Comparison of ENCODE assay signal across 1 cellular context in the genomic region with DNA sequence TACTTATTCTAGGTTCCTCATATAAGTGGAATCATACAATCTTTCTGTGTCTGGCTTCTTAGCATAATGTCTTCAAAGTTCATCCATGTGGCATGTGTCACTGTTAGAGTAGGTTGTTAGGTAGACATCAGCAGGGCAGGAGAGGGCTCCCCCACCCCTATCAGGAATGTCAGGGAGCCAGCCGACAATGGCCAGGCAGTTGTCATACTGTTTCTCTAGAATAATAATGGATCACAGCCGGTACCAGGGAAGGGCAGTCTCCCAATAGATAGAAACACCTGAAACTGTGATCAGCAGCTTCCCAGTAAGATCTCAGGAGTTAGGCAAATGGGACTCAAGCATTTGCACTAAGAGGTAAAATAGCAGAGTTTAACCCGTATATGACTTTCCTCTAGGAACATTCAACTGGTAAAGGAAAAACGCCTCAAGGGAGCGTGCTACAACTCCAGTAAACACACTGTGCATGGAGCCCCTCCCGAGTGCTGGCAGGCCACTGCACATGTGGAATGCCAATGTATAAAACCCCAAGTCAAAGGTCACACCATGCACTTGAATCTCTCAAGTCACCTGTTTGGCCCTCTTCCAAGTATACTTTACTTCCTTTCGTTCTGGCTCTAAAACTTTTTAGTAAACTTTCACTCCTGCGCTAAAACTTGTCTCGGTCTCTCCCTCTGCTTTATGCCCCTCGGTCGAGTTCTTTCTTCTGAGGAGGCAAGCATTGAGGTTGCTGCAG.
TF ChIP-seq lines count a peak whose summit lies in the region.

No MANE protein-coding gene starts in this region.

TF ChIP-seq in H1, 55 proteins besides CTCF, POLR2A, EP300 and RAD21 (continued from another document):
- no peak for TF ChIP-seq TCF12 (IDR thresholded peaks at IDR 0.05; ENCODE audit: low read depth, low read length)
- no peak for TF ChIP-seq CHD1 (IDR thresholded peaks at IDR 0.05; ENCODE audit: low read depth, low read length)
- peak in 1 of 2 experiments; percentile 62; a peak in 1 of 4 replicates for TF ChIP-seq SIN3A (conservative IDR thresholded peaks at IDR 0.05 in 1 of 2, IDR thresholded peaks at IDR 0.05 in 1 of 2; ENCODE audit: low read depth in 1 of 2, low read length in 2 of 2)
- 0 out of 2 replicates have a peak, but pooled peaks have one; percentile 46 for TF ChIP-seq POU5F1 (IDR thresholded peaks at IDR 0.05; ENCODE audit: low read depth, low read length)
- no peak for TF ChIP-seq KDM5A (IDR thresholded peaks at IDR 0.05; ENCODE audit: low read length)
- TF ChIP-seq BCL11A (IDR thresholded peaks at IDR 0.05; ENCODE audit: low read depth in 2 of 2, low read length in 2 of 2): no peak
- TF ChIP-seq CHD2 (IDR thresholded peaks at IDR 0.05; ENCODE audit: low read length): no peak
- TF ChIP-seq, protein P1, sequence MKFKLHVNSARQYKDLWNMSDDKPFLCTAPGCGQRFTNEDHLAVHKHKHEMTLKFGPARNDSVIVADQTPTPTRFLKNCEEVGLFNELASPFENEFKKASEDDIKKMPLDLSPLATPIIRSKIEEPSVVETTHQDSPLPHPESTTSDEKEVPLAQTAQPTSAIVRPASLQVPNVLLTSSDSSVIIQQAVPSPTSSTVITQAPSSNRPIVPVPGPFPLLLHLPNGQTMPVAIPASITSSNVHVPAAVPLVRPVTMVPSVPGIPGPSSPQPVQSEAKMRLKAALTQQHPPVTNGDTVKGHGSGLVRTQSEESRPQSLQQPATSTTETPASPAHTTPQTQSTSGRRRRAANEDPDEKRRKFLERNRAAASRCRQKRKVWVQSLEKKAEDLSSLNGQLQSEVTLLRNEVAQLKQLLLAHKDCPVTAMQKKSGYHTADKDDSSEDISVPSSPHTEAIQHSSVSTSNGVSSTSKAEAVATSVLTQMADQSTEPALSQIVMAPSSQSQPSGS (IDR thresholded peaks at IDR 0.05; ENCODE audit: low read length): no peak
- no peak for TF ChIP-seq CEBPB (IDR thresholded peaks at IDR 0.05; ENCODE audit: low read depth, low read length)
- no peak for TF ChIP-seq POLR2AphosphoS5 (IDR thresholded peaks at IDR 0.05; ENCODE audit: low read depth, low read length)
- TF ChIP-seq YY1 (IDR thresholded peaks at IDR 0.05; ENCODE audit: low read depth, low read length): 0 out of 2 replicates have a peak, but pooled peaks have one; percentile 48
- TF ChIP-seq RNF2 (IDR thresholded peaks at IDR 0.05; ENCODE audit: borderline replicate concordance, low read depth, low read length, missing control alignments, poor library complexity, severe bottlenecking): no peak
- peak; percentile 80 for TF ChIP-seq TEAD4 (IDR thresholded peaks at IDR 0.05; ENCODE audit: low read depth, low read length)
- TF ChIP-seq, protein P2, sequence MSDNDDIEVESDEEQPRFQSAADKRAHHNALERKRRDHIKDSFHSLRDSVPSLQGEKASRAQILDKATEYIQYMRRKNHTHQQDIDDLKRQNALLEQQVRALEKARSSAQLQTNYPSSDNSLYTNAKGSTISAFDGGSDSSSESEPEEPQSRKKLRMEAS (IDR thresholded peaks at IDR 0.05): peak; percentile 42; the same call in 1 of the 2 replicates
- TF ChIP-seq JUND (IDR thresholded peaks at IDR 0.05; ENCODE audit: low read length): no peak
- TF ChIP-seq HDAC6 (IDR thresholded peaks at IDR 0.05; ENCODE audit: low read depth, low read length): no peak
- TF ChIP-seq, protein P3, sequence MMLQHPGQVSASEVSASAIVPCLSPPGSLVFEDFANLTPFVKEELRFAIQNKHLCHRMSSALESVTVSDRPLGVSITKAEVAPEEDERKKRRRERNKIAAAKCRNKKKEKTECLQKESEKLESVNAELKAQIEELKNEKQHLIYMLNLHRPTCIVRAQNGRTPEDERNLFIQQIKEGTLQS (IDR thresholded peaks at IDR 0.05; ENCODE audit: insufficient read depth, low read depth, low read length): no peak
- TF ChIP-seq, protein P4, sequence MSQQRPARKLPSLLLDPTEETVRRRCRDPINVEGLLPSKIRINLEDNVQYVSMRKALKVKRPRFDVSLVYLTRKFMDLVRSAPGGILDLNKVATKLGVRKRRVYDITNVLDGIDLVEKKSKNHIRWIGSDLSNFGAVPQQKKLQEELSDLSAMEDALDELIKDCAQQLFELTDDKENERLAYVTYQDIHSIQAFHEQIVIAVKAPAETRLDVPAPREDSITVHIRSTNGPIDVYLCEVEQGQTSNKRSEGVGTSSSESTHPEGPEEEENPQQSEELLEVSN (IDR thresholded peaks at IDR 0.05): peak; percentile 41; the same call in 1 of the 2 replicates
- TF ChIP-seq NANOG (IDR thresholded peaks at IDR 0.05; ENCODE audit: insufficient read depth, low read depth, low read length, poor library complexity, severe bottlenecking): no peak
- no peak for TF ChIP-seq TAF7 (optimal IDR thresholded peaks at IDR 0.05; ENCODE audit: borderline replicate concordance, low read depth, low read length)
- TF ChIP-seq BRCA1 (IDR thresholded peaks at IDR 0.05; ENCODE audit: low read depth, low read length): no peak
- no peak for TF ChIP-seq CBX8 (IDR thresholded peaks at IDR 0.05; ENCODE audit: borderline replicate concordance, low read depth, low read length)
- no peak for TF ChIP-seq NRF1 (IDR thresholded peaks at IDR 0.05; ENCODE audit: low read depth, low read length)
- no peak for TF ChIP-seq RBBP5 (IDR thresholded peaks at IDR 0.05; ENCODE audit: borderline replicate concordance, low read depth, low read length)
- no peak for TF ChIP-seq FOSL1 (IDR thresholded peaks at IDR 0.05; ENCODE audit: insufficient read depth, low read depth, low read length)
- no peak for TF ChIP-seq BACH1 (IDR thresholded peaks at IDR 0.05; ENCODE audit: low read length)
- TF ChIP-seq SRF (IDR thresholded peaks at IDR 0.05; ENCODE audit: low read depth, low read length): no peak
- TF ChIP-seq HDAC2 (IDR thresholded peaks at IDR 0.05; ENCODE audit: borderline replicate concordance in 1 of 2, low read depth in 2 of 2, low read length in 2 of 2): no peak
